Comparison of ENCODE assay signal across 1 cellular context in the genomic region with DNA sequence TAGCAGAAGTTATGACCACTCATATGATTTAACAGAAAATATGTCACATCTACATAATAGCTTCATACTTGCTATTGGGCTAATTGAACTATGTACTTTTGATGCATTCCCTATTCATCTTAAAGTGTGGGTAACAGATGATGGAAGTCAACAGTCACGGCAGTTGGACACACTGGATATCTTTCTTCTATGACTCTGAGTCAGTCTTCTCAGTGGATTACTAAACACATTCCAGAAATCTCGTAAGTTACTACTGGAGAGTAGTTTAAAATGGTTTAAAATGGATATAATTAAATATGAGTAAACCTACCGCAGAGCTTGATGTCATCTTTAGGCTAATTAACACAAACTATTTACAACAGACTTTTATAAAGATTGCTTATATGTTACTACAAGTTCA.
A peak's percentile ranks its signal among the peaks of the same experiment; 100 is the strongest.
TF ChIP-seq lines count a peak whose summit lies in the region.

No MANE protein-coding gene starts in this region.

TF ChIP-seq in SK-N-SH, 30 proteins besides CTCF, POLR2A, EP300 and RAD21 (continued from another document):
- TF ChIP-seq, protein P1, sequence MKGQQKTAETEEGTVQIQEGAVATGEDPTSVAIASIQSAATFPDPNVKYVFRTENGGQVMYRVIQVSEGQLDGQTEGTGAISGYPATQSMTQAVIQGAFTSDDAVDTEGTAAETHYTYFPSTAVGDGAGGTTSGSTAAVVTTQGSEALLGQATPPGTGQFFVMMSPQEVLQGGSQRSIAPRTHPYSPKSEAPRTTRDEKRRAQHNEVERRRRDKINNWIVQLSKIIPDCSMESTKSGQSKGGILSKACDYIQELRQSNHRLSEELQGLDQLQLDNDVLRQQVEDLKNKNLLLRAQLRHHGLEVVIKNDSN (IDR thresholded peaks at IDR 0.05; ENCODE audit: borderline replicate concordance, low read depth): no peak
- TF ChIP-seq RCOR1 (IDR thresholded peaks at IDR 0.05; ENCODE audit: low read length) (no peak), REST (IDR thresholded peaks at IDR 0.05; ENCODE audit: low read depth, low read length) (no peak), SIN3A (IDR thresholded peaks at IDR 0.05; ENCODE audit: borderline replicate concordance, low read depth, low read length) (no peak), USF2 (IDR thresholded peaks at IDR 0.05; ENCODE audit: borderline replicate concordance, low read depth, low read length) (no peak), FOSL2 (IDR thresholded peaks at IDR 0.05; ENCODE audit: borderline replicate concordance, low read depth) (peak; percentile 63; the same call in 1 of the 2 replicates), TAF1 (IDR thresholded peaks at IDR 0.05; ENCODE audit: borderline replicate concordance, low read depth, low read length) (no peak), RFX5 (IDR thresholded peaks at IDR 0.05; ENCODE audit: low read length) (no peak), ELF1 (IDR thresholded peaks at IDR 0.05) (no peak), TEAD4 (IDR thresholded peaks at IDR 0.05; ENCODE audit: borderline replicate concordance, insufficient read depth) (no peak)
